In the genomic region with DNA sequence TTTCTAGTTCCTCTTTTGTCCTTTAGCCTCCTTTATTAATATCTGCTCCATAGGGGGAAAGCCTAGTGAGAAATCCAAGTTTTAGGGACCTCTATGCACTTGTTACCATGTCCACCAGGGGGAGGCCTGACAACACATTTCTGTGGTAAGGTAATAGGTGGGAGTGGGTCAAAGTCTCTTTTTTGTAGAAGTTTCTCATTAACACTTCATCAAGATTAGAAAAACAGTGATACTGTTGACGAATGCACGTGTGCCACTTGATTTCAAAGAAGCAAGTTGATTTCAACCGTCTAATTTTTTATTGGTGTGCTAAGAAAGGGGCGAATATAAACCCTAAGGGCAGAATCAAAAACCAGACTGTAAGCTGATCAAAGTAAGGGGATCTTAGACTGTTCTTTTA, we compare ENCODE assay signal across 8 cellular contexts.
DNase-seq lines count a peak whose midpoint lies in the region; ATAC-seq lines count a peak whose summit lies in the region.

No MANE protein-coding gene starts in this region.

- DNase-seq in DMS153 (lab: John Stamatoyannopoulos, UW) (peak; percentile 14), RPMI8226 (peak; percentile 65), globus pallidus (ENCODE audit: low spot score) (peak; percentile 49), pons (ENCODE audit: low spot score) (peak; percentile 51), middle frontal gyrus (ENCODE audit: extremely low spot score, low spot score) (no peak)
- DNase-seq in activated T-helper 9 cell treated with anti-CD3 and anti-CD28 coated beads, Interleukin-2, amount 50 U/mL, for 16 hours (ENCODE audit: low read depth) = peak; percentile 25

- ATAC-seq in GM19452 (IDR thresholded peaks at IDR 0.05; ENCODE audit: unreplicated experiment) (peak; percentile 96), HG03521 (IDR thresholded peaks at IDR 0.05; ENCODE audit: unreplicated experiment) (peak; percentile 87)
